Comparison of ENCODE assay signal across 18 cellular contexts in genomic region chrX:150258463-150259430, GRCh38.
DNase-seq lines count a peak whose midpoint lies in the region; FAIRE-seq and TF ChIP-seq lines count a peak whose summit lies in the region.
"Had no signal": no experiment of that assay in that cellular context is flagged by ENCODE, and none has a peak within 500 bp of the region (broad histone marks: within the 10 kb centered on the region; RNA-seq: fewer than 3 reads in every experiment).

No MANE protein-coding gene starts in this region.

- H3K9ac ChIP-seq in endothelial cell of umbilical vein (replicated peaks; ENCODE audit: extremely low read depth, insufficient read depth, low read length): no peak overlapping the region
- H3K9ac ChIP-seq: parathyroid adenoma had no signal

- CTCF ChIA-PET in endothelial cell of umbilical vein (lab: Charles Lee): no interaction called here
- CTCF ChIA-PET in A673 (lab: Charles Lee): no interaction called here

- H3K27me3 ChIP-seq in endothelial cell of umbilical vein (ENCODE audit: control insufficient read depth in 2 of 2, insufficient read depth in 2 of 2, low read length in 2 of 2) (no peaks in the 10 kb centered on the region), A673 (replicated peaks; ENCODE audit: insufficient read depth, low read depth, low read length, poor library complexity) (no peaks in the 10 kb centered on the region)

- TF ChIP-seq CTCF in endothelial cell of umbilical vein (IDR thresholded peaks at IDR 0.05; ENCODE audit: extremely low read depth in 1 of 2, insufficient read depth in 1 of 2, low read depth in 1 of 2, low read length in 2 of 2): no peak
- no peak for TF ChIP-seq CTCF in A673 (conservative IDR thresholded peaks at IDR 0.05; ENCODE audit: low read depth, low read length)

- H4K20me1 ChIP-seq in endothelial cell of umbilical vein (replicated peaks; ENCODE audit: control insufficient read depth, extremely low read depth, insufficient read depth, low read length): no peaks in the 10 kb centered on the region

- no peak overlapping the region for H2AFZ ChIP-seq in endothelial cell of umbilical vein (ENCODE audit: low read depth, low read length)
- H2AFZ ChIP-seq: parathyroid adenoma had no signal

- intact Hi-C loops in endothelial cell of umbilical vein (cut with micrococcal nuclease): no loop called here
- intact Hi-C loops in posterior cingulate gyrus (cut with DNase I): no loop called here
- intact Hi-C loops in A673 (cut with micrococcal nuclease; ENCODE audit: unreplicated experiment): no loop called here

- no peak for TF ChIP-seq POLR2A in endothelial cell of umbilical vein (IDR thresholded peaks at IDR 0.05; ENCODE audit: low read depth, low read length)

- no peak overlapping the region for H3K27ac ChIP-seq in endothelial cell of umbilical vein (ENCODE audit: insufficient read depth, low read depth, low read length)
- no peak overlapping the region for H3K27ac ChIP-seq in A673 (ENCODE audit: low read depth, low read length, poor library complexity, severe bottlenecking)
- H3K27ac ChIP-seq: adrenal gland, parathyroid adenoma had no signal

- no peaks in the 10 kb centered on the region for H3K9me1 ChIP-seq in endothelial cell of umbilical vein (replicated peaks; ENCODE audit: control insufficient read depth, extremely low read depth, insufficient read depth, low read length)

- dilution Hi-C loops in endothelial cell of umbilical vein (cut with MboI; ENCODE audit: extremely low pct_ligation_motif_present, low sequenced_read_pairs): no loop called here

- H3K4me1 ChIP-seq in endothelial cell of umbilical vein (ENCODE audit: control insufficient read depth, extremely low read depth, insufficient read depth, low read length) (no peaks in the 10 kb centered on the region), A673 (ENCODE audit: insufficient read depth, low read length, poor library complexity, severe bottlenecking) (no peaks in the 10 kb centered on the region)
- H3K4me1 ChIP-seq: adrenal gland, parathyroid adenoma had no signal

- no peak overlapping the region for H3K4me2 ChIP-seq in endothelial cell of umbilical vein (ENCODE audit: insufficient read depth, low read length)

- H3K36me3 ChIP-seq in endothelial cell of umbilical vein (ENCODE audit: control insufficient read depth in 2 of 2, extremely low read depth in 1 of 2, insufficient read depth in 2 of 2, low read length in 2 of 2): no peaks in the 10 kb centered on the region
- no peaks in the 10 kb centered on the region for H3K36me3 ChIP-seq in A673 (ENCODE audit: insufficient read depth, low read length, poor library complexity, severe bottlenecking)
- H3K36me3 ChIP-seq: adrenal gland had no signal

- H3K9me3 ChIP-seq in endothelial cell of umbilical vein (replicated peaks; ENCODE audit: control insufficient read depth, insufficient read depth, low read length) (no peaks in the 10 kb centered on the region), A673 (ENCODE audit: low read depth, low read length, poor library complexity, severe bottlenecking) (no peaks in the 10 kb centered on the region)
- H3K9me3 ChIP-seq: adrenal gland had no signal

- BruUV-seq in endothelial cell of umbilical vein (replicated peaks; lab: Mats Ljungman, UMichigan): no TSS peak
- BruUV-seq in A673 (replicated peaks; lab: Mats Ljungman, UMichigan): no TSS peak

- FAIRE-seq in RCC 7860 (lab: Jason Lieb, UNC) (no peak), endothelial cell of umbilical vein (lab: Jason Lieb, UNC) (no peak)
- FAIRE-seq: urothelium cell line had no signal

- H3K4me3 ChIP-seq in endothelial cell of umbilical vein (replicated peaks in 1 of 3; ENCODE audit: insufficient read depth in 1 of 3, low read depth in 1 of 3, low read length in 3 of 3): no peak overlapping the region
- H3K4me3 ChIP-seq in A673 (ENCODE audit: low read depth, low read length, poor library complexity, severe bottlenecking): no peak overlapping the region
- H3K4me3 ChIP-seq: adrenal gland had no signal

- peak; percentile 69 for DNase-seq in EH (ENCODE audit: low read depth)
- DNase-seq in RCC 7860 (ENCODE audit: low spot score): peak; percentile 19
- DNase-seq in endothelial cell of umbilical vein (ENCODE audit: low read depth, low spot score): peak; percentile 32
- peak; percentile 3 for DNase-seq in mucosa of gallbladder (ENCODE audit: low spot score)
- no peak for DNase-seq in posterior cingulate gyrus
- DNase-seq in A673 (ENCODE audit: low spot score): no peak
- no peak for DNase-seq in activated gamma-delta T cell (lab: John Stamatoyannopoulos, UW)
- DNase-seq in NCI-H1048 (lab: John Stamatoyannopoulos, UW): no peak
- DNase-seq: adrenal gland; DMS79 treated with DMSO at 0.1 percent for 48 hours; KG1; NCI-H1105; NCI-H524; SIG-M5; stimulated activated CD4-positive, alpha-beta T cell treated with anti-CD3 and anti-CD28 coated beads, Interleukin-2, amount 100 ng/mL, for 48 hours; T-helper 2 cell had no signal

- POLR2A ChIA-PET in endothelial cell of umbilical vein (lab: Charles Lee) (no interaction called here), A673 (lab: Charles Lee; ENCODE audit: low non-redundant PET) (no interaction called here)

- H3K79me2 ChIP-seq in endothelial cell of umbilical vein (ENCODE audit: control insufficient read depth, insufficient read depth, low read length): no peaks in the 10 kb centered on the region
- H3K79me2 ChIP-seq: parathyroid adenoma had no signal

TF ChIP-seq in endothelial cell of umbilical vein, 7 proteins besides CTCF, POLR2A, EP300 and RAD21:
- no peak for TF ChIP-seq MAX (IDR thresholded peaks at IDR 0.05; ENCODE audit: insufficient read depth, insufficient read length)

Comparison
In these comparisons a context has a peak if more than half of its experiments do, and no peak if none do; other contexts are left out.
1. DNase-seq: peak in EH (single experiment), RCC 7860 (single experiment), endothelial cell of umbilical vein (single experiment) and mucosa of gallbladder (single experiment); none in posterior cingulate gyrus (0 of 10), A673 (single experiment), activated gamma-delta T cell (single experiment) and NCI-H1048 (single experiment).